Comparison of ENCODE assay signal across 1 cellular context in the genomic region with DNA sequence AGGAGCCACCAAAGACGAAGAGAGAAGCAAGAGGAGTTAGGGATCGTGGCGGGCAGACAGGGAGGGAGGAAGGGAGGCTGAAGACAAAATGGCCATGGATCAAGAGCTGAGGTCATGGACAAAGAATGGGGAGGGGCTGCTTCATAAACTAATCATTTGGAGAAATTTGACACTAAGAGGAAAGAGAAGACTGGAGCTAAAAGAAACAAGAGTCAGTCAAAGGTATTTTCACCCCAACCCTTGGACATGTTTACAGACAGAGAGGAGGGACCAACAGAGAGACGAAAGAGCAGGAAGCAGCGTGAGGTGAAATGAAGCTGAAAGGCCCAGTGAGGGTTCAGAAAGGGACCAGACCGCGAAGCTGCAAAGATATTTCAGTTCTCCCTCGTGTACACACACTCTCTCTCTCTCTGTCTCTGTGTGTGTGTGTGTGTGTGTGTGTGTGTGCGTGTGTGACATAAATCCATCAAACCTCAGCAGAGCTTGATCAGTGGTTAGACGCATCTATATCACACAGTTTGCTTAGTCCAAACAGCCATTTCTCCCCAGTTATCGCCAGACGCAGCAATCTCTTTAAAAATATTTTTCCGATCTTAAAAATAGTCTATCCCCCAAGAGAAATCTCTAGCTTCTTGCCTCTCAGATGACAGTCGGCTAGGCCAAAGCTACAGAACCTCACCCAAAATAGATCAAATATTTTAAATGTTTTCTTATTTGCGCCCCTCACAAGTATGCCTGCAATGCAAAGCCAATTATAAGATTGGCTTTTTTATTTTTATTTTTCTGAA.
TF ChIP-seq lines count a peak whose summit lies in the region.

No MANE protein-coding gene starts in this region.

TF ChIP-seq in GM12878, 131 proteins besides CTCF, POLR2A, EP300 and RAD21:
- TF ChIP-seq IRF4 (IDR thresholded peaks at IDR 0.05; ENCODE audit: low read depth, low read length) (peak; percentile 69), PAX5 (IDR thresholded peaks at IDR 0.05; ENCODE audit: borderline replicate concordance, low read depth, low read length) (peak; percentile 31; the same call in 1 of the 2 replicates), RUNX3 (IDR thresholded peaks at IDR 0.05; ENCODE audit: low read length) (peak; percentile 80), TARDBP (IDR thresholded peaks at IDR 0.05; ENCODE audit: borderline replicate concordance) (no peak), ZZZ3 (IDR thresholded peaks at IDR 0.05; ENCODE audit: control insufficient read depth, insufficient read length, low read depth) (no peak), CREM (IDR thresholded peaks at IDR 0.05; ENCODE audit: low read depth) (peak; percentile 60; the same call in 1 of the 2 replicates), ATF2 (IDR thresholded peaks at IDR 0.05; ENCODE audit: low read length) (peak; percentile 33; the same call in 1 of the 2 replicates), GABPA (IDR thresholded peaks at IDR 0.05; ENCODE audit: low read depth) (peak; percentile 54; the same call in 1 of the 2 replicates), ZNF622 (IDR thresholded peaks at IDR 0.05) (no peak), TCF3 (IDR thresholded peaks at IDR 0.05; ENCODE audit: borderline replicate concordance, insufficient read depth, low read depth, low read length) (no peak), KAT2A (conservative IDR thresholded peaks at IDR 0.05; ENCODE audit: control insufficient read depth, low read depth, low read length) (no peak), CREB1 (IDR thresholded peaks at IDR 0.05; ENCODE audit: low read depth) (peak; percentile 53; the same call in 1 of the 2 replicates), IKZF1 (conservative IDR thresholded peaks at IDR 0.05) (0 out of 2 replicates have a peak, but pooled peaks have one; percentile 22), SP1 (IDR thresholded peaks at IDR 0.05; ENCODE audit: low read depth, low read length) (no peak), IKZF2 (IDR thresholded peaks at IDR 0.05) (peak in 1 of 2 experiments; percentile 48; a peak in 2 of 4 replicates), BHLHE40 (IDR thresholded peaks at IDR 0.05; ENCODE audit: borderline replicate concordance in 1 of 2, low read depth in 2 of 2, low read length in 1 of 2) (peak in 1 of 2 experiments; percentile 15; a peak in 1 of 4 replicates), ZBTB11 (CRISPR knock-in tag; IDR thresholded peaks at IDR 0.05) (no peak), MLLT1 (IDR thresholded peaks at IDR 0.05) (no peak), CBFB (IDR thresholded peaks at IDR 0.05; ENCODE audit: low read depth) (0 out of 2 replicates have a peak, but pooled peaks have one; percentile 22), YY1 (IDR thresholded peaks at IDR 0.05; ENCODE audit: low read depth, low read length) (peak; percentile 36; the same call in 1 of the 2 replicates), EED (IDR thresholded peaks at IDR 0.05; ENCODE audit: low read depth) (0 out of 2 replicates have a peak, but pooled peaks have one; percentile 36), JUNB (IDR thresholded peaks at IDR 0.05) (peak; percentile 60)
- TF ChIP-seq, protein P1, sequence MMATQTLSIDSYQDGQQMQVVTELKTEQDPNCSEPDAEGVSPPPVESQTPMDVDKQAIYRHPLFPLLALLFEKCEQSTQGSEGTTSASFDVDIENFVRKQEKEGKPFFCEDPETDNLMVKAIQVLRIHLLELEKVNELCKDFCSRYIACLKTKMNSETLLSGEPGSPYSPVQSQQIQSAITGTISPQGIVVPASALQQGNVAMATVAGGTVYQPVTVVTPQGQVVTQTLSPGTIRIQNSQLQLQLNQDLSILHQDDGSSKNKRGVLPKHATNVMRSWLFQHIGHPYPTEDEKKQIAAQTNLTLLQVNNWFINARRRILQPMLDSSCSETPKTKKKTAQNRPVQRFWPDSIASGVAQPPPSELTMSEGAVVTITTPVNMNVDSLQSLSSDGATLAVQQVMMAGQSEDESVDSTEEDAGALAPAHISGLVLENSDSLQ (IDR thresholded peaks at IDR 0.05): peak; percentile 32; the same call in 1 of the 2 replicates
- TF ChIP-seq, protein P2, sequence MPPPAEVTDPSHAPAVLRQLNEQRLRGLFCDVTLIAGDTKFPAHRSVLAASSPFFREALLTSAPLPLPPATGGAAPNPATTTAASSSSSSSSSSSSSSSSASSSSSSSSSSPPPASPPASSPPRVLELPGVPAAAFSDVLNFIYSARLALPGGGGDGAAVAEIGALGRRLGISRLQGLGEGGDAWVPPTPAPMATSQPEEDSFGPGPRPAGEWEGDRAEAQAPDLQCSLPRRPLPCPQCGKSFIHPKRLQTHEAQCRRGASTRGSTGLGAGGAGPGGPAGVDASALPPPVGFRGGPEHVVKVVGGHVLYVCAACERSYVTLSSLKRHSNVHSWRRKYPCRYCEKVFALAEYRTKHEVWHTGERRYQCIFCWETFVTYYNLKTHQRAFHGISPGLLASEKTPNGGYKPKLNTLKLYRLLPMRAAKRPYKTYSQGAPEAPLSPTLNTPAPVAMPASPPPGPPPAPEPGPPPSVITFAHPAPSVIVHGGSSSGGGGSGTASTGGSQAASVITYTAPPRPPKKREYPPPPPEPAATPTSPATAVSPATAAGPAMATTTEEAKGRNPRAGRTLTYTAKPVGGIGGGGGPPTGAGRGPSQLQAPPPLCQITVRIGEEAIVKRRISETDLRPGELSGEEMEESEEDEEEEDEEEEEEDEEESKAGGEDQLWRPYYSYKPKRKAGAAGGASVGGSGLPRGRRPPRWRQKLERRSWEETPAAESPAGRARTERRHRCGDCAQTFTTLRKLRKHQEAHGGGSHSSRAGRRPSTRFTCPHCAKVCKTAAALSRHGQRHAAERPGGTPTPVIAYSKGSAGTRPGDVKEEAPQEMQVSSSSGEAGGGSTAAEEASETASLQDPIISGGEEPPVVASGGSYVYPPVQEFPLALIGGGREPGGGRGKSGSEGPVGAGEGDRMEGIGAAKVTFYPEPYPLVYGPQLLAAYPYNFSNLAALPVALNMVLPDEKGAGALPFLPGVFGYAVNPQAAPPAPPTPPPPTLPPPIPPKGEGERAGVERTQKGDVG (CRISPR knock-in tag; IDR thresholded peaks at IDR 0.05): no peak
